1 cellular context compared by ENCODE assay signal in genomic region chr2:70087703-70088507, GRCh38.
A peak's percentile ranks its signal among the peaks of the same experiment; 100 is the strongest.
TF ChIP-seq lines count a peak whose summit lies in the region.

No MANE protein-coding gene starts in this region.

TF ChIP-seq in HepG2, 621 proteins besides CTCF, POLR2A, EP300 and RAD21 (continued from another document and continues in another):
- TF ChIP-seq ZNF572 (CRISPR knock-in tag; IDR thresholded peaks at IDR 0.05), result peak; percentile 43; the same call in 1 of the 2 replicates
- TF ChIP-seq CREB1 (IDR thresholded peaks at IDR 0.05), result no peak
- no peak for TF ChIP-seq CREB1 (CRISPR knock-in tag; IDR thresholded peaks at IDR 0.05)
- TF ChIP-seq MTF1 (CRISPR knock-in tag; IDR thresholded peaks at IDR 0.05), result no peak
- no peak for TF ChIP-seq ZBTB42 (CRISPR knock-in tag; IDR thresholded peaks at IDR 0.05)
- peak; percentile 92; the same call in 1 of the 2 replicates for TF ChIP-seq EED (CRISPR knock-in tag; IDR thresholded peaks at IDR 0.05)
- TF ChIP-seq ZNF746 (CRISPR knock-in tag; IDR thresholded peaks at IDR 0.05), result peak; percentile 90
- TF ChIP-seq ZNF563 (CRISPR knock-in tag; IDR thresholded peaks at IDR 0.05), result peak; percentile 78
- TF ChIP-seq JUN (CRISPR knock-in tag; IDR thresholded peaks at IDR 0.05), result peak; percentile 47; the same call in 1 of the 2 replicates
- no peak for TF ChIP-seq CERS6 (CRISPR knock-in tag; IDR thresholded peaks at IDR 0.05)
- no peak for TF ChIP-seq ETS1 (CRISPR knock-in tag; IDR thresholded peaks at IDR 0.05)
- no peak for TF ChIP-seq ZNF709 (CRISPR knock-in tag; IDR thresholded peaks at IDR 0.05)
- no peak for TF ChIP-seq RFXAP (CRISPR knock-in tag; IDR thresholded peaks at IDR 0.05; ENCODE audit: borderline replicate concordance)
- 0 out of 2 replicates have a peak, but pooled peaks have one; percentile 41 for TF ChIP-seq ZNF576 (CRISPR knock-in tag; IDR thresholded peaks at IDR 0.05)
- no peak for TF ChIP-seq ZNF749 (CRISPR knock-in tag; IDR thresholded peaks at IDR 0.05; ENCODE audit: borderline replicate concordance)
- TF ChIP-seq EHMT2 (IDR thresholded peaks at IDR 0.05; ENCODE audit: borderline replicate concordance, low read depth, low read length), result no peak
- no peak for TF ChIP-seq ZNF720 (CRISPR knock-in tag; IDR thresholded peaks at IDR 0.05)
- no peak for TF ChIP-seq ZNF615 (CRISPR knock-in tag; IDR thresholded peaks at IDR 0.05; ENCODE audit: borderline replicate concordance)
- TF ChIP-seq XBP1 (CRISPR knock-in tag; IDR thresholded peaks at IDR 0.05), result no peak
- TF ChIP-seq FOSL2 (CRISPR knock-in tag; IDR thresholded peaks at IDR 0.05), result no peak
- peak; percentile 81; the same call in 1 of the 2 replicates for TF ChIP-seq BRCA1 (CRISPR knock-in tag; IDR thresholded peaks at IDR 0.05)
- peak; percentile 94; the same call in 1 of the 2 replicates for TF ChIP-seq CSRNP1 (CRISPR knock-in tag; IDR thresholded peaks at IDR 0.05)
- TF ChIP-seq REL (CRISPR knock-in tag; conservative IDR thresholded peaks at IDR 0.05), result peak; percentile 75; the same call in 1 of the 2 replicates
- TF ChIP-seq ZNF530 (CRISPR knock-in tag; IDR thresholded peaks at IDR 0.05; ENCODE audit: low read depth), result no peak
- peak; percentile 16; the same call in 1 of the 2 replicates for TF ChIP-seq MAFF (IDR thresholded peaks at IDR 0.05; ENCODE audit: low read depth, low read length)
- peak; percentile 91 for TF ChIP-seq UBTF (CRISPR knock-in tag; IDR thresholded peaks at IDR 0.05)
- TF ChIP-seq ZNF143 (CRISPR knock-in tag; IDR thresholded peaks at IDR 0.05), result peak; percentile 23; the same call in 1 of the 2 replicates
- no peak for TF ChIP-seq FOSL1 (CRISPR knock-in tag; IDR thresholded peaks at IDR 0.05; ENCODE audit: borderline replicate concordance)
- no peak for TF ChIP-seq NCOR1 (IDR thresholded peaks at IDR 0.05; ENCODE audit: borderline replicate concordance, low read length)
- peak; percentile 52; the same call in 1 of the 2 replicates for TF ChIP-seq GMEB1 (CRISPR knock-in tag; IDR thresholded peaks at IDR 0.05; ENCODE audit: borderline replicate concordance)
- no peak for TF ChIP-seq ZSCAN22 (CRISPR knock-in tag; IDR thresholded peaks at IDR 0.05)
- TF ChIP-seq HOXA3 (CRISPR knock-in tag; IDR thresholded peaks at IDR 0.05), result peak; percentile 52
- TF ChIP-seq ZNF790 (CRISPR knock-in tag; IDR thresholded peaks at IDR 0.05; ENCODE audit: borderline replicate concordance), result peak; percentile 94; the same call in 1 of the 2 replicates
- TF ChIP-seq CBFB (CRISPR knock-in tag; IDR thresholded peaks at IDR 0.05), result no peak
- peak; percentile 85 for TF ChIP-seq KDM2A (CRISPR knock-in tag; IDR thresholded peaks at IDR 0.05; ENCODE audit: borderline replicate concordance, low read depth)
- peak; percentile 91 for TF ChIP-seq MED8 (CRISPR knock-in tag; IDR thresholded peaks at IDR 0.05; ENCODE audit: insufficient replicate concordance)
- TF ChIP-seq ZMYM2 (CRISPR knock-in tag; IDR thresholded peaks at IDR 0.05), result no peak
- no peak for TF ChIP-seq KLF6 (CRISPR knock-in tag; IDR thresholded peaks at IDR 0.05)
- no peak for TF ChIP-seq SOX5 (CRISPR knock-in tag; IDR thresholded peaks at IDR 0.05; ENCODE audit: borderline replicate concordance)
- no peak for TF ChIP-seq TIGD3 (CRISPR knock-in tag; IDR thresholded peaks at IDR 0.05; ENCODE audit: borderline replicate concordance)
- peak; percentile 39; the same call in 1 of the 2 replicates for TF ChIP-seq ZNF362 (CRISPR knock-in tag; IDR thresholded peaks at IDR 0.05; ENCODE audit: borderline replicate concordance)
- TF ChIP-seq ZBTB1 (CRISPR knock-in tag; IDR thresholded peaks at IDR 0.05; ENCODE audit: borderline replicate concordance), result no peak
- no peak for TF ChIP-seq GZF1 (CRISPR knock-in tag; IDR thresholded peaks at IDR 0.05)
- TF ChIP-seq ATF7 (IDR thresholded peaks at IDR 0.05), result no peak
- no peak for TF ChIP-seq ATF7 (CRISPR knock-in tag; IDR thresholded peaks at IDR 0.05)
- no peak for TF ChIP-seq ZEB1 (IDR thresholded peaks at IDR 0.05; ENCODE audit: insufficient replicate concordance, low read depth)
- TF ChIP-seq ZBTB2 (CRISPR knock-in tag; IDR thresholded peaks at IDR 0.05; ENCODE audit: low read depth), result no peak
- no peak for TF ChIP-seq TFE3 (CRISPR knock-in tag; IDR thresholded peaks at IDR 0.05)
- peak; percentile 72 for TF ChIP-seq ZNF800 (CRISPR knock-in tag; IDR thresholded peaks at IDR 0.05)
- TF ChIP-seq MBD4 (IDR thresholded peaks at IDR 0.05; ENCODE audit: borderline replicate concordance, low read length), result no peak
- no peak for TF ChIP-seq ZKSCAN1 (IDR thresholded peaks at IDR 0.05; ENCODE audit: low read length)
- TF ChIP-seq ZNF451 (CRISPR knock-in tag; IDR thresholded peaks at IDR 0.05), result peak; percentile 59; the same call in 1 of the 2 replicates
- no peak for TF ChIP-seq SMARCC2 (IDR thresholded peaks at IDR 0.05)
